ENCODE assay signal across 8 cellular contexts in the genomic region with DNA sequence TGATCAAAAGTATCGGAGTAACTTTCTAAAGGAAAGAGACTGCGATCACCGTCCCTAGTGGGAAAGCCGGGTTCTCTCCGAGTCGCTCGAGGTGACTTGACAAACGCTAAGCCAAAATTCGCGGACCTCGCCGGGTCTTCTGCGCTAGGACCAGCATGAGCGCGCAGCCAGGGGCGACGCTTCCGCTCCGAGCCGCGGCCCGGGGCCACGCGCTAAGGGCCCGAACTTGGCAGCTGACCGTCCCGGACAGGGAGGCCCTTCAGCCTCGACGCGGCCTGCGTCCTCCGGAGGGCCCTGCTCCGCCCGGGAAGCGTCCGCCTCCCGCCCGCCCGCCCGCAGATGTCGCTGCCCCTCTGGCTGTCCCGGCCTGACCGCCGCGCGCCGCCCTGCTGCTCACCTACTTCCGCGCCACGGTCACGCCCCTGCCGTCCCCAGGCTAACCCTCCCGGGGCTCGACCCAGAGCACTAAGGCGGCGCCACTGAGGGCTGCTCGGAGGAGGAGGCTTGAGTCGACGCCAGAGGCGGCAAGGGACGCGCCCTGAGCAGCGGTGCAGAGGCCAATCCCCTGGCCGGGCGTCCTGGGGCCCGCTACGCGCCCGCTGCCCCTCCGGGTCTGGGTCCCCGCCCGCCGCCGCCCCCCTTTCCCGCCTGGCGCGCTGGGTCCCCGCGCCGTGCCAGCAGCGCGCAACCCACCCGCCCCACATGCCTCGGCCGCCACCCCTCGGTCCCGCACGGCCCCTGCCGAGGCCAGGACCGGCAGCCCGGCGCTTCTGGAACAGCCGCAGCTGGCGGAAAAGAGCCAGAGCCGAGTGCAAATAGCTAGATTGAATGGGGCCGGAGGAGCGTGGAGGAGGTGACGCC. TPM values are rescaled to one million over a fixed set of nuclear protein-coding genes. Genes with fewer than 3 reads are reported as not detected.
DNase-seq lines count a peak whose midpoint lies in the region; ATAC-seq and TF ChIP-seq lines count a peak whose summit lies in the region.

No MANE protein-coding gene starts in this region.

- H3K27ac Mint-ChIP-seq in CD14-positive monocyte: peak overlapping the region in 5 of 7 donors; percentile 82 to 93 (median 84)

- DNase-seq in CD14-positive monocyte (ENCODE audit: low spot score): peak; percentile 90
- peak; percentile 64 for DNase-seq in GM19238 (ENCODE audit: insufficient read length, low spot score)
- DNase-seq in NOMO-1 (lab: John Stamatoyannopoulos, UW; ENCODE audit: unreplicated experiment in 2 of 2): peak; percentile 79 to 89
- DNase-seq in activated CD8-positive, alpha-beta memory T cell treated with anti-CD3 and anti-CD28 coated beads, Interleukin-2, amount 50 U/mL, for 1 hour (ENCODE audit: extremely low read depth): peak; percentile 36
- DNase-seq in epidermal melanocyte (ENCODE audit: insufficient read length, low spot score): peak; percentile 31
- peak; percentile 61 for DNase-seq in stimulated activated CD8-positive, alpha-beta memory T cell treated with anti-CD3 and anti-CD28 coated beads, Interleukin-7, amount 100 ng/mL, for 1 hour (ENCODE audit: low read depth in 2 of 2)

- peaks cover 10% of the 10 kb centered on the region for H3K4me1 Mint-ChIP-seq in CD14-positive monocyte

- peaks cover 12% of the 10 kb centered on the region for H3K4me1 ChIP-seq in mucosa of stomach (ENCODE audit: control insufficient read depth, insufficient read depth, low read length)

- ATAC-seq in HG03442 (IDR thresholded peaks at IDR 0.05; ENCODE audit: unreplicated experiment): peak; percentile 39

- no peaks in the 10 kb centered on the region for H3K27me3 ChIP-seq in mucosa of stomach (ENCODE audit: control insufficient read depth, insufficient read depth, low read length)

- peak overlapping the region; percentile 95 for H3K9ac ChIP-seq in mucosa of stomach (ENCODE audit: low read length)

- peak; percentile 53 for TF ChIP-seq CTCF in CD14-positive monocyte (IDR thresholded peaks at IDR 0.05)

- no peaks in the 10 kb centered on the region for H3K27me3 Mint-ChIP-seq in CD14-positive monocyte (ENCODE audit: low read depth in 3 of 3)

- peak overlapping the region; percentile 63 for H3K4me3 ChIP-seq in mucosa of stomach (ENCODE audit: low read length)

- peak overlapping the region; percentile 83 to 86 for H3K4me3 Mint-ChIP-seq in CD14-positive monocyte

- H3K9me3 ChIP-seq in mucosa of stomach (ENCODE audit: control insufficient read depth, low read length): no peaks in the 10 kb centered on the region

- H3K9me3 Mint-ChIP-seq in CD14-positive monocyte: no peaks in the 10 kb centered on the region

- peaks cover 17 to 22% of the 10 kb centered on the region in 2 donors for H3K36me3 Mint-ChIP-seq in CD14-positive monocyte

- no peaks in the 10 kb centered on the region for H3K36me3 ChIP-seq in mucosa of stomach (ENCODE audit: control insufficient read depth, insufficient read depth, low read length)

- intact Hi-C loops in CD14-positive monocyte (cut with micrococcal nuclease): loop anchor here in 1 of 2 donors (5.0 kb wide), 1 partner anchor 45 kb away; no protein-coding TSS in a partner anchor

RNA-seq across cellular contexts. Expression of a gene that starts 0.9 kb away (rescaled TPM):
- polyA plus RNA-seq in CD14-positive monocyte: 10 to 100 TPM; 10.4 to 12.7 TPM

Comparison
In these comparisons a context has a peak if more than half of its experiments do, and no peak if none do; other contexts are left out.
1. Peak in every context shown above with its lines: DNase-seq, ATAC-seq and H3K4me3 ChIP-seq.
2. DNase-seq: peak in every context shown above with its lines; median percentile 90 in CD14-positive monocyte; 84 in NOMO-1; 64 in GM19238; 61 in stimulated activated CD8-positive, alpha-beta memory T cell treated with anti-CD3 and anti-CD28 coated beads, Interleukin-7, amount 100 ng/mL, for 1 hour; 36 in activated CD8-positive, alpha-beta memory T cell treated with anti-CD3 and anti-CD28 coated beads, Interleukin-2, amount 50 U/mL, for 1 hour; 31 in epidermal melanocyte.